Comparison of ENCODE assay signal across 18 cellular contexts in genomic region chr3:159760056-159760455, GRCh38.
"Had no signal": no experiment of that assay in that cellular context is flagged by ENCODE, and none has a peak within 500 bp of the region (broad histone marks: within the 10 kb centered on the region; RNA-seq: fewer than 3 reads in every experiment).

No MANE protein-coding gene starts in this region.

- H3K36me3 Mint-ChIP-seq: brain; immature natural killer cell; stimulated activated memory B cell treated with anti-CD40 and anti-IgM and Interleukin-4, amounts not matched to agents 10 μg/mL and 1 μg/mL and 100 μg/mL, for 72 hours had no signal

- ATAC-seq: activated CD8-positive, alpha-beta T cell treated with anti-CD3 and anti-CD28 coated beads, Interleukin-2, amount 10 ng/mL, durations not matched to agents 7 days and 5 days; natural killer cell treated with Interleukin-12 subunit alpha and Interleukin-12 subunit beta and Interleukin-15 and Interleukin-18, amount 100 ng/mL, for 72 hours; sciatic nerve; stimulated activated memory B cell treated with anti-CD40 and anti-IgM and Interleukin-4, amounts not matched to agents 10 μg/mL and 1 μg/mL and 100 μg/mL, for 72 hours had no signal

- H3K4me3 ChIP-seq: testis, upper lobe of left lung had no signal

- H3K27ac Mint-ChIP-seq: activated CD8-positive, alpha-beta T cell treated with anti-CD3 and anti-CD28 coated beads, Interleukin-2, amount 10 ng/mL, durations not matched to agents 7 days and 5 days; activated naive CD4-positive, alpha-beta T cell treated with anti-CD3 and anti-CD28 coated beads for 36 hours; activated T-cell treated with anti-CD3 and anti-CD28 coated beads, Interleukin-2, amount 50 U/mL, for 24 hours; immature natural killer cell; natural killer cell treated with Interleukin-12 subunit alpha and Interleukin-12 subunit beta and Interleukin-15 and Interleukin-18, amount 100 ng/mL, for 72 hours; stimulated activated memory B cell treated with anti-CD40 and anti-IgM and Interleukin-4, amounts not matched to agents 10 μg/mL and 1 μg/mL and 100 μg/mL, for 72 hours had no signal

- H3K27me3 ChIP-seq: testis, upper lobe of left lung had no signal

- DNase-seq: activated CD4-positive, alpha-beta T cell treated with anti-CD3 and anti-CD28 coated beads for 48 hours; activated CD4-positive, CD25-positive, alpha-beta regulatory T cell; activated CD8-positive, alpha-beta T cell treated with anti-CD3 and anti-CD28 coated beads, Interleukin-2, amount 10 ng/mL, durations not matched to agents 7 days and 5 days; activated naive CD4-positive, alpha-beta T cell treated with anti-CD3 and anti-CD28 coated beads for 36 hours; activated T-cell treated with anti-CD3 and anti-CD28 coated beads, Interleukin-2, amount 50 U/mL, for 24 hours; central memory CD4-positive, alpha-beta T cell; immature natural killer cell; kidney glomerular epithelial cell; stimulated activated CD4-positive, alpha-beta T cell treated with anti-CD3 and anti-CD28 coated beads, Interleukin-4, amount 100 ng/mL, for 24 hours; T-helper 1 cell; T-helper 9 cell; testis; upper lobe of left lung had no signal

- H3K27ac ChIP-seq: neutrophil, testis had no signal

- H3K4me3 Mint-ChIP-seq: activated CD8-positive, alpha-beta T cell treated with anti-CD3 and anti-CD28 coated beads, Interleukin-2, amount 10 ng/mL, durations not matched to agents 7 days and 5 days; activated naive CD4-positive, alpha-beta T cell treated with anti-CD3 and anti-CD28 coated beads for 36 hours; activated T-cell treated with anti-CD3 and anti-CD28 coated beads, Interleukin-2, amount 50 U/mL, for 24 hours; natural killer cell treated with Interleukin-12 subunit alpha and Interleukin-12 subunit beta and Interleukin-15 and Interleukin-18, amount 100 ng/mL, for 72 hours; stimulated activated memory B cell treated with anti-CD40 and anti-IgM and Interleukin-4, amounts not matched to agents 10 μg/mL and 1 μg/mL and 100 μg/mL, for 72 hours had no signal

- H3K9me3 Mint-ChIP-seq: activated naive CD4-positive, alpha-beta T cell treated with anti-CD3 and anti-CD28 coated beads for 36 hours had no signal

- H3K36me3 ChIP-seq: neutrophil, upper lobe of left lung had no signal

- H3K9me3 ChIP-seq: neutrophil, testis had no signal
